Comparison of ENCODE assay signal across 8 cellular contexts in genomic region chr20:13458860-13459451, GRCh38.
DNase-seq lines count a peak whose midpoint lies in the region; ATAC-seq and TF ChIP-seq lines count a peak whose summit lies in the region.

No MANE protein-coding gene starts in this region.

- no peak overlapping the region for H3K4me3 ChIP-seq in GM23338
- no peak overlapping the region for H3K4me3 ChIP-seq in left ventricle myocardium inferior
- H3K4me3 ChIP-seq in thoracic aorta, result no peak overlapping the region

- no peak overlapping the region for H3K27ac Mint-ChIP-seq in GM23338

- TF ChIP-seq RAD21 in Ishikawa (IDR thresholded peaks at IDR 0.05; ENCODE audit: low read depth), result peak; percentile 69

- no peaks in the 10 kb centered on the region for H3K79me2 ChIP-seq in GM23338 (replicated peaks; ENCODE audit: insufficient read depth)

- no peak overlapping the region for H3K4me2 ChIP-seq in GM23338

- DNase-seq in activated naive CD4-positive, alpha-beta T cell treated with Interleukin-2 at 50 U/mL for 16 hours, result peak; percentile 3
- no peak for DNase-seq in activated naive CD4-positive, alpha-beta T cell (lab: John Stamatoyannopoulos, UW)
- DNase-seq in GM23338 (ENCODE audit: low spot score) (peak; percentile 62), SW480 (ENCODE audit: low spot score) (peak; percentile 60), left ventricle myocardium inferior (no peak), thoracic aorta (ENCODE audit: low spot score) (no peak), kidney glomerular epithelial cell (lab: John Stamatoyannopoulos, UW) (no peak)

- H4K20me1 ChIP-seq in GM23338 (replicated peaks; ENCODE audit: insufficient read depth), result no peaks in the 10 kb centered on the region

- H3K9me3 ChIP-seq in left ventricle myocardium inferior (replicated peaks) (no peaks in the 10 kb centered on the region), thoracic aorta (no peaks in the 10 kb centered on the region)

- H3K9me2 ChIP-seq in GM23338 (ENCODE audit: insufficient read depth), result peaks cover 12% of the 10 kb centered on the region

- H3K27me3 ChIP-seq in GM23338 (ENCODE audit: insufficient read depth), result no peaks in the 10 kb centered on the region
- no peaks in the 10 kb centered on the region for H3K27me3 ChIP-seq in left ventricle myocardium inferior (ENCODE audit: low read depth)
- no peaks in the 10 kb centered on the region for H3K27me3 ChIP-seq in thoracic aorta (replicated peaks; ENCODE audit: insufficient read depth)

- H3K9me3 Mint-ChIP-seq in GM23338, result no peaks in the 10 kb centered on the region

- no peak for TF ChIP-seq EP300 in Ishikawa (IDR thresholded peaks at IDR 0.05; ENCODE audit: borderline replicate concordance)

- peaks cover 16% of the 10 kb centered on the region; the same call in 2 of the 3 replicates for H3K4me1 Mint-ChIP-seq in GM23338

- H3K4me1 ChIP-seq in GM23338 (ENCODE audit: insufficient read depth) (peaks cover 9% of the 10 kb centered on the region; the same call in 1 of the 2 replicates), left ventricle myocardium inferior (peaks cover 5% of the 10 kb centered on the region), thoracic aorta (ENCODE audit: control insufficient read depth in 1 of 2, low read depth in 2 of 2) (no peaks in the 10 kb centered on the region)

- H3K36me3 ChIP-seq in GM23338 (ENCODE audit: insufficient read depth), result no peaks in the 10 kb centered on the region
- H3K36me3 ChIP-seq in left ventricle myocardium inferior, result no peaks in the 10 kb centered on the region
- H3K36me3 ChIP-seq in thoracic aorta, result no peaks in the 10 kb centered on the region

- no peak overlapping the region for H3K4me3 Mint-ChIP-seq in GM23338

- H3F3A ChIP-seq in GM23338 (replicated peaks; ENCODE audit: low read depth), result no peaks in the 10 kb centered on the region

- ATAC-seq in GM23338 (peak; percentile 65), thoracic aorta (ENCODE audit: insufficient number of reproducible peaks, low FRiP score, low read depth) (peak; percentile 60)

- intact Hi-C loops in left ventricle myocardium inferior (cut with micrococcal nuclease), result loop anchor here (10.0 kb wide), 1 partner anchor 316 kb away; no protein-coding TSS in a partner anchor

- H2AFZ ChIP-seq in GM23338, result no peak overlapping the region

- no peaks in the 10 kb centered on the region for H3K36me3 Mint-ChIP-seq in GM23338 (ENCODE audit: low read depth)

- H3K27ac ChIP-seq in GM23338 (ENCODE audit: low read depth) (no peak overlapping the region), left ventricle myocardium inferior (replicated peaks) (no peak overlapping the region), thoracic aorta (no peak overlapping the region)

- peak; percentile 80 to 87 for TF ChIP-seq CTCF in GM23338 (conservative IDR thresholded peaks at IDR 0.05; ENCODE audit: low read depth in 2 of 2)
- peak; percentile 82 for TF ChIP-seq CTCF in left ventricle myocardium inferior (IDR thresholded peaks at IDR 0.05; ENCODE audit: borderline replicate concordance)
- TF ChIP-seq CTCF in thoracic aorta (IDR thresholded peaks at IDR 0.05), result peak; percentile 65

- no peaks in the 10 kb centered on the region for H3K27me3 Mint-ChIP-seq in GM23338 (ENCODE audit: insufficient read depth, low read depth, poor library complexity)

TF ChIP-seq in GM23338, 12 proteins besides CTCF, POLR2A, EP300 and RAD21:
- TF ChIP-seq CREB1 (CRISPR knock-in tag; IDR thresholded peaks at IDR 0.05; ENCODE audit: low read depth) (no peak), ZNF331 (CRISPR knock-in tag; IDR thresholded peaks at IDR 0.05; ENCODE audit: low read depth) (no peak), ZNF114 (CRISPR knock-in tag; IDR thresholded peaks at IDR 0.05) (no peak), REST (IDR thresholded peaks at IDR 0.05; ENCODE audit: unreplicated experiment) (no peak), JUNB (IDR thresholded peaks at IDR 0.05; ENCODE audit: unreplicated experiment) (no peak), ETS1 (IDR thresholded peaks at IDR 0.05) (no peak), STAT1 (IDR thresholded peaks at IDR 0.05; ENCODE audit: unreplicated experiment) (no peak)

TF ChIP-seq in Ishikawa, 13 proteins besides CTCF, POLR2A, EP300 and RAD21:
- no peak for TF ChIP-seq FOXM1 (IDR thresholded peaks at IDR 0.05; ENCODE audit: borderline replicate concordance, low read depth)
- no peak for TF ChIP-seq CEBPB (IDR thresholded peaks at IDR 0.05)

Comparison
In these comparisons a context has a peak if more than half of its experiments do, and no peak if none do; other contexts are left out.
1. DNase-seq: peak in activated naive CD4-positive, alpha-beta T cell treated with Interleukin-2 at 50 U/mL for 16 hours (single experiment), GM23338 (single experiment) and SW480 (single experiment); none in activated naive CD4-positive, alpha-beta T cell (0 of 4), left ventricle myocardium inferior (single experiment), thoracic aorta (single experiment) and kidney glomerular epithelial cell (single experiment).
2. Peak in every context shown above with its lines, with median percentiles within 50 percentile points of each other: CTCF ChIP-seq.